In genomic region chr6:84357631-84358030, GRCh38 we compare ENCODE assay signal across 9 cellular contexts.
"Had no signal": no experiment of that assay in that cellular context is flagged by ENCODE, and none has a peak within 500 bp of the region (broad histone marks: within the 10 kb centered on the region; RNA-seq: fewer than 3 reads in every experiment).

No MANE protein-coding gene starts in this region.

- H3K27me3 Mint-ChIP-seq: IgD-negative memory B cell had no signal

- H3K4me3 Mint-ChIP-seq: HFFc6, IgD-negative memory B cell had no signal

- H3K9me3 Mint-ChIP-seq: HFFc6 had no signal

- FAIRE-seq: HepG2 had no signal

- H3K9ac ChIP-seq: GM23248 had no signal

- H3K36me3 ChIP-seq: HAP-1 had no signal

- H3K36me3 Mint-ChIP-seq: IgD-negative memory B cell had no signal

- H3K9me3 ChIP-seq: HAP-1 had no signal

- H3K4me1 Mint-ChIP-seq: IgD-negative memory B cell had no signal

- H3K27ac ChIP-seq: GM23248, HL-60 had no signal

- H3K4me3 ChIP-seq: GM23248, HAP-1 had no signal

- DNase-seq: GM23248, GOT3, H7, HFFc6, KBM-7 had no signal

- H3K27ac Mint-ChIP-seq: HFFc6, IgD-negative memory B cell had no signal

- H3K4me1 ChIP-seq: HAP-1 had no signal
